4 cellular contexts compared by ENCODE assay signal in genomic region chrX:103359605-103360004, GRCh38. TPM values are rescaled to one million over a fixed set of nuclear protein-coding genes. Genes with fewer than 3 reads are reported as not detected.
"Had no signal": no experiment of that assay in that cellular context is flagged by ENCODE, and none has a peak within 500 bp of the region (broad histone marks: within the 10 kb centered on the region; RNA-seq: fewer than 3 reads in every experiment).

No MANE protein-coding gene starts in this region.

RNA-seq across cellular contexts. Expression of gene TCEAL7, which starts 29.6 kb away (rescaled TPM):
- total RNA-seq: naive thymus-derived CD4-positive, alpha-beta T cell; naive thymus-derived CD8-positive, alpha-beta T cell; natural killer cell; natural killer cell treated with Interleukin-12 subunit alpha and Interleukin-12 subunit beta and Interleukin-15 and Interleukin-18, amount 100 ng/mL, for 72 hours had no signal
- polyA plus RNA-seq: naive thymus-derived CD4-positive, alpha-beta T cell; naive thymus-derived CD8-positive, alpha-beta T cell had no signal
